2 cellular contexts compared by ENCODE assay signal in the genomic region with DNA sequence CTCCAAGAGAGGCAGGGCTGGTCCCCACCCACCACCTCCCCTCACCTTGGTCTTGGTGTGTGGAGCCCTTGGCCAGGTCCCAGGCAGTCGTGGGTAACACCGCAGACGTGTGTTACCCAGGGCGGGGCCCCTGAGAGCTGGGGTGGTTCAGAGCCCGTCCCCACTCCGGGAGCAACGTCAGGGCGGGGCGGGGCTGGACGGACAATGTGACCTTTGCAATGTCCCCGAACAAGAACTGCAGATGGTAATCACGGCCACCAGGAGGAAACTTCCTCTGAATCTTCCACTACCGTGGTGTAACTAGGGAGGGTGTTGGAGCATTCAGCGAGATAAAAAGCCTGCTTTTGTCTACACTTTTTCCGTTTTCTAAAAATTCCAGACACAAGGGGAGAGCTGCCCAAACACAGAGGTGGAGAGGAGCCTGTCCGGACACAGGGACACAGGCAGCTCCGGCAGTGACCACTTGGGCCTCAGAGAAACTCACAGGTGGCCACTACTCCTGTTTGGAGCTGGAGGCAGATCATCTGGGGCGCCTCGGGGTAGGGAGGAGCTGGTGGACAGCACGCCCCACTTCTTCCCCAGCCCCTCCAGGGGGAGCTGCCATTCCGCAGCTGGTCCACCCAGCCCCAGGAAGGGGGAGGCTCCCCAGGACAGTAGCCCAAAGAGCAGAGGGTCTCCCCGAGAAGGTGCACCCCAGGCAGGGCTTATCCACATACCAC.
TF ChIP-seq lines count a peak whose summit lies in the region.

No MANE protein-coding gene starts in this region.

TF ChIP-seq in GM23338, 12 proteins besides CTCF, POLR2A, EP300 and RAD21:
- TF ChIP-seq CREB1 (CRISPR knock-in tag; IDR thresholded peaks at IDR 0.05; ENCODE audit: low read depth): 0 out of 2 replicates have a peak, but pooled peaks have one; percentile 38
- TF ChIP-seq, protein P1, sequence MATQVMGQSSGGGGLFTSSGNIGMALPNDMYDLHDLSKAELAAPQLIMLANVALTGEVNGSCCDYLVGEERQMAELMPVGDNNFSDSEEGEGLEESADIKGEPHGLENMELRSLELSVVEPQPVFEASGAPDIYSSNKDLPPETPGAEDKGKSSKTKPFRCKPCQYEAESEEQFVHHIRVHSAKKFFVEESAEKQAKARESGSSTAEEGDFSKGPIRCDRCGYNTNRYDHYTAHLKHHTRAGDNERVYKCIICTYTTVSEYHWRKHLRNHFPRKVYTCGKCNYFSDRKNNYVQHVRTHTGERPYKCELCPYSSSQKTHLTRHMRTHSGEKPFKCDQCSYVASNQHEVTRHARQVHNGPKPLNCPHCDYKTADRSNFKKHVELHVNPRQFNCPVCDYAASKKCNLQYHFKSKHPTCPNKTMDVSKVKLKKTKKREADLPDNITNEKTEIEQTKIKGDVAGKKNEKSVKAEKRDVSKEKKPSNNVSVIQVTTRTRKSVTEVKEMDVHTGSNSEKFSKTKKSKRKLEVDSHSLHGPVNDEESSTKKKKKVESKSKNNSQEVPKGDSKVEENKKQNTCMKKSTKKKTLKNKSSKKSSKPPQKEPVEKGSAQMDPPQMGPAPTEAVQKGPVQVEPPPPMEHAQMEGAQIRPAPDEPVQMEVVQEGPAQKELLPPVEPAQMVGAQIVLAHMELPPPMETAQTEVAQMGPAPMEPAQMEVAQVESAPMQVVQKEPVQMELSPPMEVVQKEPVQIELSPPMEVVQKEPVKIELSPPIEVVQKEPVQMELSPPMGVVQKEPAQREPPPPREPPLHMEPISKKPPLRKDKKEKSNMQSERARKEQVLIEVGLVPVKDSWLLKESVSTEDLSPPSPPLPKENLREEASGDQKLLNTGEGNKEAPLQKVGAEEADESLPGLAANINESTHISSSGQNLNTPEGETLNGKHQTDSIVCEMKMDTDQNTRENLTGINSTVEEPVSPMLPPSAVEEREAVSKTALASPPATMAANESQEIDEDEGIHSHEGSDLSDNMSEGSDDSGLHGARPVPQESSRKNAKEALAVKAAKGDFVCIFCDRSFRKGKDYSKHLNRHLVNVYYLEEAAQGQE (IDR thresholded peaks at IDR 0.05; ENCODE audit: unreplicated experiment): no peak

TF ChIP-seq in HepG2, 621 proteins besides CTCF, POLR2A, EP300 and RAD21 (continues in another document):
- TF ChIP-seq, protein P2, sequence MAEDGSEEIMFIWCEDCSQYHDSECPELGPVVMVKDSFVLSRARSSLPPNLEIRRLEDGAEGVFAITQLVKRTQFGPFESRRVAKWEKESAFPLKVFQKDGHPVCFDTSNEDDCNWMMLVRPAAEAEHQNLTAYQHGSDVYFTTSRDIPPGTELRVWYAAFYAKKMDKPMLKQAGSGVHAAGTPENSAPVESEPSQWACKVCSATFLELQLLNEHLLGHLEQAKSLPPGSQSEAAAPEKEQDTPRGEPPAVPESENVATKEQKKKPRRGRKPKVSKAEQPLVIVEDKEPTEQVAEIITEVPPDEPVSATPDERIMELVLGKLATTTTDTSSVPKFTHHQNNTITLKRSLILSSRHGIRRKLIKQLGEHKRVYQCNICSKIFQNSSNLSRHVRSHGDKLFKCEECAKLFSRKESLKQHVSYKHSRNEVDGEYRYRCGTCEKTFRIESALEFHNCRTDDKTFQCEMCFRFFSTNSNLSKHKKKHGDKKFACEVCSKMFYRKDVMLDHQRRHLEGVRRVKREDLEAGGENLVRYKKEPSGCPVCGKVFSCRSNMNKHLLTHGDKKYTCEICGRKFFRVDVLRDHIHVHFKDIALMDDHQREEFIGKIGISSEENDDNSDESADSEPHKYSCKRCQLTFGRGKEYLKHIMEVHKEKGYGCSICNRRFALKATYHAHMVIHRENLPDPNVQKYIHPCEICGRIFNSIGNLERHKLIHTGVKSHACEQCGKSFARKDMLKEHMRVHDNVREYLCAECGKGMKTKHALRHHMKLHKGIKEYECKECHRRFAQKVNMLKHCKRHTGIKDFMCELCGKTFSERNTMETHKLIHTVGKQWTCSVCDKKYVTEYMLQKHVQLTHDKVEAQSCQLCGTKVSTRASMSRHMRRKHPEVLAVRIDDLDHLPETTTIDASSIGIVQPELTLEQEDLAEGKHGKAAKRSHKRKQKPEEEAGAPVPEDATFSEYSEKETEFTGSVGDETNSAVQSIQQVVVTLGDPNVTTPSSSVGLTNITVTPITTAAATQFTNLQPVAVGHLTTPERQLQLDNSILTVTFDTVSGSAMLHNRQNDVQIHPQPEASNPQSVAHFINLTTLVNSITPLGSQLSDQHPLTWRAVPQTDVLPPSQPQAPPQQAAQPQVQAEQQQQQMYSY (CRISPR knock-in tag; IDR thresholded peaks at IDR 0.05): 0 out of 2 replicates have a peak, but pooled peaks have one; percentile 15
- TF ChIP-seq ZFYVE20 (CRISPR knock-in tag; IDR thresholded peaks at IDR 0.05; ENCODE audit: borderline replicate concordance, low read depth) (no peak), IKZF1 (IDR thresholded peaks at IDR 0.05) (no peak), TAF15 (IDR thresholded peaks at IDR 0.05; ENCODE audit: low read depth, low read length, poor library complexity, severe bottlenecking) (no peak), PRMT3 (CRISPR knock-in tag; IDR thresholded peaks at IDR 0.05; ENCODE audit: borderline replicate concordance, low read depth) (no peak), HMGA1 (CRISPR knock-in tag; conservative IDR thresholded peaks at IDR 0.05) (no peak), ZNF350 (CRISPR knock-in tag; IDR thresholded peaks at IDR 0.05; ENCODE audit: borderline replicate concordance, low read depth) (peak; percentile 29; the same call in 1 of the 2 replicates), ZNF451 (CRISPR knock-in tag; IDR thresholded peaks at IDR 0.05) (no peak), TCF7L2 (IDR thresholded peaks at IDR 0.05; ENCODE audit: low read depth, low read length) (no peak), ZNF652 (CRISPR knock-in tag; IDR thresholded peaks at IDR 0.05; ENCODE audit: borderline replicate concordance, low read depth) (no peak), MAF1 (CRISPR knock-in tag; IDR thresholded peaks at IDR 0.05; ENCODE audit: borderline replicate concordance) (no peak), TEAD3 (CRISPR knock-in tag; optimal IDR thresholded peaks at IDR 0.05; ENCODE audit: borderline replicate concordance) (peak; percentile 49), SP1 (IDR thresholded peaks at IDR 0.05) (no peak), SP1 (CRISPR knock-in tag; IDR thresholded peaks at IDR 0.05) (peak; percentile 67), ZNF788 (CRISPR knock-in tag; IDR thresholded peaks at IDR 0.05; ENCODE audit: borderline replicate concordance) (peak; percentile 47; the same call in 1 of the 2 replicates), ZNF292 (CRISPR knock-in tag; IDR thresholded peaks at IDR 0.05; ENCODE audit: borderline replicate concordance, low read depth) (no peak), LCORL (IDR thresholded peaks at IDR 0.05) (no peak), LCORL (CRISPR knock-in tag; IDR thresholded peaks at IDR 0.05) (peak; percentile 63; the same call in 1 of the 2 replicates)
- TF ChIP-seq, protein P3, sequence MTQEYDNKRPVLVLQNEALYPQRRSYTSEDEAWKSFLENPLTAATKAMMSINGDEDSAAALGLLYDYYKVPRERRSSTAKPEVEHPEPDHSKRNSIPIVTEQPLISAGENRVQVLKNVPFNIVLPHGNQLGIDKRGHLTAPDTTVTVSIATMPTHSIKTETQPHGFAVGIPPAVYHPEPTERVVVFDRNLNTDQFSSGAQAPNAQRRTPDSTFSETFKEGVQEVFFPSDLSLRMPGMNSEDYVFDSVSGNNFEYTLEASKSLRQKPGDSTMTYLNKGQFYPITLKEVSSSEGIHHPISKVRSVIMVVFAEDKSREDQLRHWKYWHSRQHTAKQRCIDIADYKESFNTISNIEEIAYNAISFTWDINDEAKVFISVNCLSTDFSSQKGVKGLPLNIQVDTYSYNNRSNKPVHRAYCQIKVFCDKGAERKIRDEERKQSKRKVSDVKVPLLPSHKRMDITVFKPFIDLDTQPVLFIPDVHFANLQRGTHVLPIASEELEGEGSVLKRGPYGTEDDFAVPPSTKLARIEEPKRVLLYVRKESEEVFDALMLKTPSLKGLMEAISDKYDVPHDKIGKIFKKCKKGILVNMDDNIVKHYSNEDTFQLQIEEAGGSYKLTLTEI (CRISPR knock-in tag; conservative IDR thresholded peaks at IDR 0.05): no peak
- TF ChIP-seq, protein P4, sequence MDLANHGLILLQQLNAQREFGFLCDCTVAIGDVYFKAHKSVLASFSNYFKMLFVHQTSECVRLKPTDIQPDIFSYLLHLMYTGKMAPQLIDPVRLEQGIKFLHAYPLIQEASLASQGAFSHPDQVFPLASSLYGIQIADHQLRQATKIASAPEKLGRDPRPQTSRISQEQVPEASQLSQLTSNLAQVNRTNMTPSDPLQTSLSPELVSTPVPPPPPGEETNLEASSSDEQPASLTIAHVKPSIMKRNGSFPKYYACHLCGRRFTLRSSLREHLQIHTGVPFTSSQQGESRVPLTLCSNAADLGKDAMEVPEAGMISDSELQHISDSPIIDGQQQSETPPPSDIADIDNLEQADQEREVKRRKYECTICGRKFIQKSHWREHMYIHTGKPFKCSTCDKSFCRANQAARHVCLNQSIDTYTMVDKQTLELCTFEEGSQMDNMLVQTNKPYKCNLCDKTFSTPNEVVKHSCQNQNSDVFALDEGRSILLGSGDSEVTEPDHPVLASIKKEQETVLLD (CRISPR knock-in tag; IDR thresholded peaks at IDR 0.05; ENCODE audit: low read depth): no peak
- TF ChIP-seq, protein P5, sequence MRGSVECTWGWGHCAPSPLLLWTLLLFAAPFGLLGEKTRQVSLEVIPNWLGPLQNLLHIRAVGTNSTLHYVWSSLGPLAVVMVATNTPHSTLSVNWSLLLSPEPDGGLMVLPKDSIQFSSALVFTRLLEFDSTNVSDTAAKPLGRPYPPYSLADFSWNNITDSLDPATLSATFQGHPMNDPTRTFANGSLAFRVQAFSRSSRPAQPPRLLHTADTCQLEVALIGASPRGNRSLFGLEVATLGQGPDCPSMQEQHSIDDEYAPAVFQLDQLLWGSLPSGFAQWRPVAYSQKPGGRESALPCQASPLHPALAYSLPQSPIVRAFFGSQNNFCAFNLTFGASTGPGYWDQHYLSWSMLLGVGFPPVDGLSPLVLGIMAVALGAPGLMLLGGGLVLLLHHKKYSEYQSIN (CRISPR knock-in tag; IDR thresholded peaks at IDR 0.05; ENCODE audit: borderline replicate concordance): no peak
- TF ChIP-seq, protein P6, sequence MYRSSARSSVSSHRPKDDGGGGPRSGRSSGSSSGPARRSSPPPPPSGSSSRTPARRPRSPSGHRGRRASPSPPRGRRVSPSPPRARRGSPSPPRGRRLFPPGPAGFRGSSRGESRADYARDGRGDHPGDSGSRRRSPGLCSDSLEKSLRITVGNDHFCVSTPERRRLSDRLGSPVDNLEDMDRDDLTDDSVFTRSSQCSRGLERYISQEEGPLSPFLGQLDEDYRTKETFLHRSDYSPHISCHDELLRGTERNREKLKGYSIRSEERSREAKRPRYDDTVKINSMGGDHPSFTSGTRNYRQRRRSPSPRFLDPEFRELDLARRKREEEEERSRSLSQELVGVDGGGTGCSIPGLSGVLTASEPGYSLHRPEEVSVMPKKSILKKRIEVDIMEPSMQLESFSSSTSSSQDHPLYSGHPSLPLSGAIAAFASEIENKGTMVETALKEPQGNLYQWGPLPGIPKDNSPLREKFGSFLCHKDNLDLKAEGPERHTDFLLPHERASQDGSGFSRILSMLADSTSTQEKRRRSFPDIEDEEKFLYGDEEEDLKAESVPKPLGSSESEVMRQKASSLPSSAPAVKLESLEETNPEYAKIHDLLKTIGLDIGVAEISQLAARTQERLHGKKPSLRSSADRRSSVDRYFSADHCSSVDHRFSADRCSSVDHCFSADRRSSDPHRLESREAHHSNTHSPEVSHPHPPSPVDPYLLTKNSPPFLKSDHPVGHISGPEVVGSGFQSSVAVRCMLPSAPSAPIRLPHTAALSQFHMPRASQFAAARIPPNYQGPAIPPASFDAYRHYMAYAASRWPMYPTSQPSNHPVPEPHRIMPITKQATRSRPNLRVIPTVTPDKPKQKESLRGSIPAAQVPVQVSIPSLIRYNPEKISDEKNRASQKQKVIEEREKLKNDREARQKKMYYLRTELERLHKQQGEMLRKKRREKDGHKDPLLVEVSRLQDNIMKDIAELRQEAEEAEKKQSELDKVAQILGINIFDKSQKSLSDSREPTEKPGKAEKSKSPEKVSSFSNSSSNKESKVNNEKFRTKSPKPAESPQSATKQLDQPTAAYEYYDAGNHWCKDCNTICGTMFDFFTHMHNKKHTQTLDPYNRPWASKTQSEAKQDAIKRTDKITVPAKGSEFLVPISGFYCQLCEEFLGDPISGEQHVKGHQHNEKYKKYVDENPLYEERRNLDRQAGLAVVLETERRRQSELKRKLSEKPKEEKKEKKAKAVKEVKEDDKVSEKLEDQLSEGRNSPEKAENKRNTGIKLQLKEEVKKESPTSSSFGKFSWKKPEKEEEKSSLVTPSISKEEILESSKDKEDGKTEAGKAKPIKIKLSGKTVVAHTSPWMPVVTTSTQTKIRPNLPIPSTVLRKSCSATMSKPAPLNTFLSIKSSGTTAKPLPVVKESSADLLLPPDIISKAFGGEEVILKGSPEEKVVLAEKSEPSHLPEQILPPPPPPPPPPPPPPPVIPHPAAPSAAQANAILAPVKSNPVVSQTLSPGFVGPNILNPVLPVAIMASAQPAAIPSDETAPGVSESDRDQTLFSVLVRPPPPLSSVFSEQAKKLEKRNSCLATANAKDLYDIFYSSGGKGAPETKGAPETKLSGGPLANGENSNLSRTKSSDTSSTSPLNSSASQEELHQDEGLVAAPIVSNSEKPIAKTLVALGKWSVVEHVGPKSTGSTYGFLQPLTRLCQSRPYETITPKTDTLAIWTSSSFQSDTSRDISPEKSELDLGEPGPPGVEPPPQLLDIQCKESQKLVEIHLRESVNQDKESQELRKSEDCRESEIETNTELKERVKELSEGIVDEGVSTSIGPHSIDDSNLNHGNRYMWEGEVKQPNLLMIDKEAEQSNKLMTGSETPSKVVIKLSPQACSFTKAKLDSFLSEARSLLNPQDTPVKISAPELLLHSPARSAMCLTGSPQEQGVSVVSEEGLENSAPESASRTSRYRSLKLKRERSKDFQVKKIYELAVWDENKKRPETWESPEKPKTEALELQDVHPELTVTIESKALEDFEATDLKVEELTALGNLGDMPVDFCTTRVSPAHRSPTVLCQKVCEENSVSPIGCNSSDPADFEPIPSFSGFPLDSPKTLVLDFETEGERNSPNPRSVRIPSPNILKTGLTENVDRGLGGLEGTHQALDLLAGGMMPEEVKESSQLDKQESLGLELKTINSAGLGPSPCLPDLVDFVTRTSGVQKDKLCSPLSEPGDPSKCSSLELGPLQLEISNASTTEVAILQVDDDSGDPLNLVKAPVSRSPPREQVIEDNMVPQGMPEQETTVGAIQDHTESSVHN (CRISPR knock-in tag; IDR thresholded peaks at IDR 0.05): peak; percentile 62; the same call in 1 of the 2 replicates
- TF ChIP-seq, protein P7, sequence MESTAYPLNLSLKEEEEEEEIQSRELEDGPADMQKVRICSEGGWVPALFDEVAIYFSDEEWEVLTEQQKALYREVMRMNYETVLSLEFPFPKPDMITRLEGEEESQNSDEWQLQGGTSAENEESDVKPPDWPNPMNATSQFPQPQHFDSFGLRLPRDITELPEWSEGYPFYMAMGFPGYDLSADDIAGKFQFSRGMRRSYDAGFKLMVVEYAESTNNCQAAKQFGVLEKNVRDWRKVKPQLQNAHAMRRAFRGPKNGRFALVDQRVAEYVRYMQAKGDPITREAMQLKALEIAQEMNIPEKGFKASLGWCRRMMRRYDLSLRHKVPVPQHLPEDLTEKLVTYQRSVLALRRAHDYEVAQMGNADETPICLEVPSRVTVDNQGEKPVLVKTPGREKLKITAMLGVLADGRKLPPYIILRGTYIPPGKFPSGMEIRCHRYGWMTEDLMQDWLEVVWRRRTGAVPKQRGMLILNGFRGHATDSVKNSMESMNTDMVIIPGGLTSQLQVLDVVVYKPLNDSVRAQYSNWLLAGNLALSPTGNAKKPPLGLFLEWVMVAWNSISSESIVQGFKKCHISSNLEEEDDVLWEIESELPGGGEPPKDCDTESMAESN (CRISPR knock-in tag; conservative IDR thresholded peaks at IDR 0.05): no peak
